Comparison of ENCODE assay signal across 8 cellular contexts in genomic region chr1:39026051-39026946, GRCh38. TPM values are rescaled to one million over a fixed set of nuclear protein-coding genes. Genes with fewer than 3 reads are reported as not detected.
DNase-seq lines count a peak whose midpoint lies in the region; ATAC-seq and TF ChIP-seq lines count a peak whose summit lies in the region.

Gene NDUFS5 (plus strand): TSS chr1:39026350. CDS start chr1:39028725, 2,375 bp downstream.

- H3K36me3 ChIP-seq in kidney epithelial cell (ENCODE audit: control insufficient read depth, insufficient read depth, low read length): peaks cover 2% of the 10 kb centered on the region

- TF ChIP-seq CTCF in AG09309 (IDR thresholded peaks at IDR 0.05; ENCODE audit: control insufficient read depth, insufficient read depth, low read depth, low read length, missing control alignments) (no peak), kidney epithelial cell (IDR thresholded peaks at IDR 0.05; ENCODE audit: insufficient read depth, low read length, poor library complexity, severe bottlenecking) (no peak)

- H3K4me3 ChIP-seq in AG09309 (ENCODE audit: control insufficient read depth, low read depth, low read length): peak within 1 kb of the TSS; percentile 70
- H3K4me3 ChIP-seq in kidney epithelial cell (ENCODE audit: low read depth, low read length): peak within 1 kb of the TSS; percentile 61

- peak; percentile 81 for DNase-seq in AG09309 (ENCODE audit: low read depth)
- peak; percentile 80 for DNase-seq in NCI-H460 (ENCODE audit: extremely low read depth, low read depth)
- peak; percentile 74 to 79 for DNase-seq in activated CD4-positive, alpha-beta T cell treated with anti-CD3 and anti-CD28 coated beads for 24 hours (ENCODE audit: low read depth in 2 of 2)
- DNase-seq in cerebellum (ENCODE audit: low spot score): peak; percentile 90
- DNase-seq in kidney epithelial cell (ENCODE audit: low read depth): peak; percentile 88
- DNase-seq in stimulated activated CD4-positive, alpha-beta T cell treated with anti-CD3 and anti-CD28 coated beads, Interleukin-15, amount 100 ng/mL, for 24 hours: peak; percentile 90

- peak; percentile 75 for ATAC-seq in GM19035 (IDR thresholded peaks at IDR 0.05; ENCODE audit: unreplicated experiment)
- ATAC-seq in HG03354 (IDR thresholded peaks at IDR 0.05; ENCODE audit: poor library complexity, severe bottlenecking, unreplicated experiment): peak; percentile 87

- H3K27me3 ChIP-seq in kidney epithelial cell (ENCODE audit: control insufficient read depth, insufficient read depth, low read length): no peaks in the 10 kb centered on the region

RNA-seq across cellular contexts. Expression of gene NDUFS5, which starts in this region (rescaled TPM):
- total RNA-seq in NCI-H460 (2014; rRNA removed; shearing (Covaris generic)): 349 and 358 TPM in 2 replicates
- polyA plus RNA-seq in NCI-H460 (2014; cell fraction: nucleus; rRNA removed): 591 and 817 TPM in 2 replicates
- total RNA-seq in cerebellum (178 TPM), kidney epithelial cell (318 and 403 TPM in 2 replicates)

Comparison
In these comparisons a context has a peak if more than half of its experiments do, and no peak if none do; other contexts are left out.
1. Peak in every context shown above with its lines: DNase-seq, ATAC-seq and H3K4me3 ChIP-seq.